Comparison of ENCODE assay signal across 9 cellular contexts in the genomic region with DNA sequence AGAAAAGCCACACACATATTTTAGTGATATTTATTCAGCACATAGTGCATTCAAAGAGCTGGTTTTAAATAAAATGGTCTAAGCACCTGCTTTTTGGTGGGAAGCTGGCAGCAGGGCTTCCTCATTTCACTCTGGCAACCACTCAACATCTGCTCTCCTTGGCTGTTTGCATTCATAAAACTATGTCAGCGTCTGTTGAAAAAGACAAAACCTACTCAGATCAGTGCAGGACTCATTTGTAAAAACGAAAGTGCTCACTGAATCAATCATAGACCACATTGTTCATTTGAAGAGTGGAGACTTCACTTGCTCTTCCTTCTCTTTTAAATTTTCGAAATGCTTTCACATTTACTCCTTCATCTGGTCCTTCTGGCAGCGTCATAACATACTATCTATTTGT.
DNase-seq lines count a peak whose midpoint lies in the region; ATAC-seq lines count a peak whose summit lies in the region.
"Had no signal": no experiment of that assay in that cellular context is flagged by ENCODE, and none has a peak within 500 bp of the region (broad histone marks: within the 10 kb centered on the region; RNA-seq: fewer than 3 reads in every experiment).

No MANE protein-coding gene starts in this region.

- DNase-seq in NCI-H1417 (lab: John Stamatoyannopoulos, UW): peak in 2 of 3 experiments; percentile 5 to 9
- no peak for DNase-seq in NCI-H1417 treated with DMSO at 0.1 percent for 48 hours (lab: John Stamatoyannopoulos, UW)
- DNase-seq in activated T-helper 2 cell treated with anti-CD3 and anti-CD28 coated beads, Interferon-gamma antibody, Interleukin-2, Interleukin-4, amounts not matched to agents 10 μg/mL and 5 μg/mL and 100 μg/mL, durations not matched to agents 14 hours and 24 hours and 36 hours (ENCODE audit: low spot score): no peak
- no peak for DNase-seq in CD1c-positive myeloid dendritic cell (ENCODE audit: extremely low spot score)
- DNase-seq in NCI-H774 (lab: John Stamatoyannopoulos, UW): no peak
- DNase-seq in stimulated activated CD4-positive, alpha-beta T cell treated with anti-CD3 and anti-CD28 coated beads, Interleukin-15, amount 100 ng/mL, for 24 hours: no peak
- DNase-seq: NCI-H2107 had no signal

- ATAC-seq in GM21390 (IDR thresholded peaks at IDR 0.05; ENCODE audit: unreplicated experiment) (peak; percentile 90), HG03159 (IDR thresholded peaks at IDR 0.05; ENCODE audit: unreplicated experiment) (peak; percentile 88)

- intact Hi-C loops in activated T-helper 2 cell treated with anti-CD3 and anti-CD28 coated beads, Interferon-gamma antibody, Interleukin-2, Interleukin-4, amounts not matched to agents 10 μg/mL and 5 μg/mL and 100 μg/mL, durations not matched to agents 14 hours and 24 hours and 36 hours (cut with micrococcal nuclease): loop anchor here (2.0 kb wide), 1 partner anchor 147 kb away; no protein-coding TSS in a partner anchor

- no peaks in the 10 kb centered on the region for H3K9me3 Mint-ChIP-seq in activated T-helper 2 cell treated with anti-CD3 and anti-CD28 coated beads, Interferon-gamma antibody, Interleukin-2, Interleukin-4, amounts not matched to agents 10 μg/mL and 5 μg/mL and 100 μg/mL, durations not matched to agents 14 hours and 24 hours and 36 hours

- H3K27me3 Mint-ChIP-seq in activated T-helper 2 cell treated with anti-CD3 and anti-CD28 coated beads, Interferon-gamma antibody, Interleukin-2, Interleukin-4, amounts not matched to agents 10 μg/mL and 5 μg/mL and 100 μg/mL, durations not matched to agents 14 hours and 24 hours and 36 hours (ENCODE audit: low read depth): peaks cover 26% of the 10 kb centered on the region

- H3K4me1 Mint-ChIP-seq in activated T-helper 2 cell treated with anti-CD3 and anti-CD28 coated beads, Interferon-gamma antibody, Interleukin-2, Interleukin-4, amounts not matched to agents 10 μg/mL and 5 μg/mL and 100 μg/mL, durations not matched to agents 14 hours and 24 hours and 36 hours (ENCODE audit: low read depth): peaks cover 20% of the 10 kb centered on the region

- H3K4me3 Mint-ChIP-seq in activated T-helper 2 cell treated with anti-CD3 and anti-CD28 coated beads, Interferon-gamma antibody, Interleukin-2, Interleukin-4, amounts not matched to agents 10 μg/mL and 5 μg/mL and 100 μg/mL, durations not matched to agents 14 hours and 24 hours and 36 hours (ENCODE audit: low read depth): no peak overlapping the region

- peak overlapping the region; percentile 24 for H3K27ac Mint-ChIP-seq in activated T-helper 2 cell treated with anti-CD3 and anti-CD28 coated beads, Interferon-gamma antibody, Interleukin-2, Interleukin-4, amounts not matched to agents 10 μg/mL and 5 μg/mL and 100 μg/mL, durations not matched to agents 14 hours and 24 hours and 36 hours

- H3K36me3 Mint-ChIP-seq in activated T-helper 2 cell treated with anti-CD3 and anti-CD28 coated beads, Interferon-gamma antibody, Interleukin-2, Interleukin-4, amounts not matched to agents 10 μg/mL and 5 μg/mL and 100 μg/mL, durations not matched to agents 14 hours and 24 hours and 36 hours (ENCODE audit: low read depth): no peaks in the 10 kb centered on the region

Comparison
In these comparisons a context has a peak if more than half of its experiments do, and no peak if none do; other contexts are left out.
1. DNase-seq: peak in NCI-H1417 (2 of 3); none in NCI-H1417 treated with DMSO at 0.1 percent for 48 hours (single experiment), activated T-helper 2 cell treated with anti-CD3 and anti-CD28 coated beads, Interferon-gamma antibody, Interleukin-2, Interleukin-4, amounts not matched to agents 10 μg/mL and 5 μg/mL and 100 μg/mL, durations not matched to agents 14 hours and 24 hours and 36 hours (single experiment), CD1c-positive myeloid dendritic cell (single experiment), NCI-H774 (single experiment) and stimulated activated CD4-positive, alpha-beta T cell treated with anti-CD3 and anti-CD28 coated beads, Interleukin-15, amount 100 ng/mL, for 24 hours (single experiment).